ENCODE assay signal across 8 cellular contexts in the genomic region with DNA sequence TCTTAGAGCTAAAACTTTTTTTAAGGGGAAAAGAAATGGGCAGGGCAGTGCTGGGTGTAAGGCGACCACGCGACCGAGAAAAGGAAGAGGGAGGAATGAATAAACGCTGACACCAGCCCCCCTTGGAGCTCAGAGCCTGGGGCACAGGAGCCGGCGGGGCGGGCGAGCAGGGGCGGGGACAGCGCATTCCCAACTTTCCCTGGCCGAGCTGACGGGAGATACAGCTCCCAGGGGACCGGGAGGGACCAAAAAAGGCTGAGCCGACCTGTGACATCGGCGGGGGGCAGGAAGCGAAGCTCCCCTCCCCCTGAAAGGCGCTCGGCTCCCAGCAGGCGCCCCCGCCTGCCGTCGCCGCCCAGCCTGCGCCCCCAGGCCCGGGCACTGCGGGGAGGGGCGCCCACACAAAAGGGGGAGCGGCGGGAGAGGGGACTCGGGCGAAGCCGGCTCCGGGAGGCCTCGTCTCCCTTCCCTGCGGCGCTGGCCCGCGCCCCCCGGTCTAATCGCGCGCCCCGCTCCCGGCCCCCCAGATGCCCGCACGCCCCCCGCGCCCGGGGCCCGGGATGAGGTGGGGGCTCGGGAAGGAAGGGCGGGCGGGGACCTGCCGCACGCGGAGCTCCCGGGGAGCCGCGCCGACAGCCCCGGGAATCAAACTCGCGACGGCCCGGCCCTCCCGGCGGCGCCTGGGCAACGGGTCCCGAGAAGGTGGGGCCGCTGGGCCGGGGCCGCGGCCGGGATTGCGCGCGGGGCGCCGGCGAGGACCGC. TPM values are rescaled to one million over a fixed set of nuclear protein-coding genes. Genes with fewer than 3 reads are reported as not detected.
DNase-seq lines count a peak whose midpoint lies in the region; ATAC-seq lines count a peak whose summit lies in the region.

No MANE protein-coding gene starts in this region.

- peaks cover 30% of the 10 kb centered on the region for H3K4me1 Mint-ChIP-seq in T-helper 1 cell treated with Interleukin-12 subunit alpha and Interleukin-12 subunit beta and Interleukin-4 antibody, amounts not matched to agents 30 μg/mL and 1 μg/mL, for 36 hours (ENCODE audit: low read depth)

- intact Hi-C loops in posterior vena cava (cut with DNase I), result loop anchor here (5.0 to 10.0 kb wide), 3 partner anchors 33 to 62 kb away; partner anchors contain the start of gene VEZF1 (in 1 of the 2)

- peak overlapping the region; percentile 62 for H3K4me3 Mint-ChIP-seq in T-helper 1 cell treated with Interleukin-12 subunit alpha and Interleukin-12 subunit beta and Interleukin-4 antibody, amounts not matched to agents 30 μg/mL and 1 μg/mL, for 36 hours

- no peak for ATAC-seq in HG02840 (IDR thresholded peaks at IDR 0.05; ENCODE audit: low FRiP score, unreplicated experiment)

- no peaks in the 10 kb centered on the region for H3K9me3 Mint-ChIP-seq in T-helper 1 cell treated with Interleukin-12 subunit alpha and Interleukin-12 subunit beta and Interleukin-4 antibody, amounts not matched to agents 30 μg/mL and 1 μg/mL, for 36 hours

- DNase-seq in T-helper 1 cell (no peak), NCI-H2081 treated with DMSO at 0.1 percent for 48 hours (lab: John Stamatoyannopoulos, UW) (peak; percentile 65), anterior cingulate cortex (lab: John Stamatoyannopoulos, UW) (peak in 42 of 58 donors; percentile 18 to 72 (median 42)), hepatic stellate cell (ENCODE audit: low spot score) (peak; percentile 84), posterior vena cava (ENCODE audit: low spot score) (peak; percentile 92), HPDE6-E6E7 (ENCODE audit: extremely low spot score) (no peak)

- no peaks in the 10 kb centered on the region for H3K36me3 Mint-ChIP-seq in T-helper 1 cell treated with Interleukin-12 subunit alpha and Interleukin-12 subunit beta and Interleukin-4 antibody, amounts not matched to agents 30 μg/mL and 1 μg/mL, for 36 hours (ENCODE audit: low read depth)

- peaks cover 60% of the 10 kb centered on the region for H3K27me3 Mint-ChIP-seq in T-helper 1 cell treated with Interleukin-12 subunit alpha and Interleukin-12 subunit beta and Interleukin-4 antibody, amounts not matched to agents 30 μg/mL and 1 μg/mL, for 36 hours (ENCODE audit: low read depth)

- no peak overlapping the region for H3K27ac Mint-ChIP-seq in T-helper 1 cell treated with Interleukin-12 subunit alpha and Interleukin-12 subunit beta and Interleukin-4 antibody, amounts not matched to agents 30 μg/mL and 1 μg/mL, for 36 hours

RNA-seq across cellular contexts. Expression of gene CUEDC1, which starts 0.6 kb away (rescaled TPM):
- 10 to 100 TPM; 42.3 to 43.6 TPM for total RNA-seq in posterior vena cava

RNA-seq across cellular contexts. Expression of gene VEZF1, which starts 33.5 kb away (rescaled TPM):
- total RNA-seq in posterior vena cava, result 10 to 100 TPM; 56.1 to 61.8 TPM

RNA-seq across cellular contexts. Expression of gene SRSF1, which starts 52.4 kb away (rescaled TPM):
- total RNA-seq in posterior vena cava, result 100 to 1,000 TPM; 120 to 152 TPM

Comparison
In these comparisons a context has a peak if more than half of its experiments do, and no peak if none do; other contexts are left out.
1. DNase-seq: peak in NCI-H2081 treated with DMSO at 0.1 percent for 48 hours (single experiment), anterior cingulate cortex (42 of 58), hepatic stellate cell (single experiment) and posterior vena cava (single experiment); none in T-helper 1 cell (0 of 5) and HPDE6-E6E7 (single experiment).